ENCODE assay signal across 18 cellular contexts in the genomic region with DNA sequence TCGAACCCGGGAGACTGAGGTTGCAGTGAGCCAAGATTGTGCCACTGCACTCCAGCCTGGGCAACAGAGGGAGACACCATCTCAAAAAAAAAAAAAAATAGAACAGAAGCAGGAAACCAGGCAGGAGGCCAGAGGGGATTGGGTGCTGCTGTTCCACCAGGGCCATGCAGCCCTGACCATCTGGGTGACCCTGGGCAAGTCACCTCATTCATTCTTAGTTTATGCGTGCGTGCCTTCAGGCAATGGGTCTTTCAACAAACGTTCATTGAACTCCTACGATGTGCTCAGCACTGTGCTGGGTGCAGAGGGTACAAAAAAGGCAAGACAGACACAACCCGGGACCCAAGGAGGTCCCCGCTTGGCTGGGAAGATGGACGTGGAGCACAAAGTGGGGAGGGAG. TPM values are rescaled to one million over a fixed set of nuclear protein-coding genes. Genes with fewer than 3 reads are reported as not detected.
DNase-seq lines count a peak whose midpoint lies in the region; ATAC-seq and TF ChIP-seq lines count a peak whose summit lies in the region.
"Had no signal": no experiment of that assay in that cellular context is flagged by ENCODE, and none has a peak within 500 bp of the region (broad histone marks: within the 10 kb centered on the region; RNA-seq: fewer than 3 reads in every experiment).

No MANE protein-coding gene starts in this region.

- POLR2A ChIA-PET in Caco-2 (lab: Charles Lee), result no interaction called here

- ATAC-seq in GM21529 (IDR thresholded peaks at IDR 0.05; ENCODE audit: unreplicated experiment) (no peak), HG02973 (IDR thresholded peaks at IDR 0.05; ENCODE audit: unreplicated experiment) (no peak)

- H3K4me2 ChIP-seq in BLaER1 (peak overlapping the region; percentile 74; the same call in 1 of the 2 replicates), trophoblast cell (ENCODE audit: low read length) (no peak overlapping the region)
- H3K4me2 ChIP-seq: SK-N-SH had no signal

- WGBS in trophoblast cell (ENCODE audit: extremely low coverage, insufficient coverage, insufficient read length), result no CpG with 5 or more reads among the region's 9 CpGs

- H3K4me3 ChIP-seq in BLaER1 (no peak overlapping the region), Caco-2 (ENCODE audit: low read depth, low read length) (no peak overlapping the region), trophoblast cell (ENCODE audit: low read depth, low read length) (no peak overlapping the region)
- H3K4me3 ChIP-seq: K562 had no signal

- H3K27ac Mint-ChIP-seq in Caco-2 (ENCODE audit: unreplicated experiment) (peak overlapping the region; percentile 54), immature natural killer cell (no peak overlapping the region)
- peak overlapping the region; percentile 91 for H3K27ac Mint-ChIP-seq in dendritic cell treated with granulocyte-macrophage colony-stimulating factor and Interleukin-4, amounts not matched to agents 40 ng/mL and 50 ng/mL, for 4 days

- no peaks in the 10 kb centered on the region for H3K27me3 Mint-ChIP-seq in Caco-2 (ENCODE audit: insufficient read depth, unreplicated experiment)
- H3K27me3 Mint-ChIP-seq in dendritic cell treated with granulocyte-macrophage colony-stimulating factor and Interleukin-4, amounts not matched to agents 40 ng/mL and 50 ng/mL, for 4 days, result peaks cover 4% of the 10 kb centered on the region
- H3K27me3 Mint-ChIP-seq in immature natural killer cell (ENCODE audit: low read depth in 3 of 3), result peaks cover 5 to 8% (median 7%) of the 10 kb centered on the region in 3 donors

- H3K79me2 ChIP-seq in trophoblast cell (ENCODE audit: control insufficient read depth, insufficient read depth, low read length, poor library complexity), result peaks cover 2% of the 10 kb centered on the region

- H3K14ac ChIP-seq in trophoblast cell (ENCODE audit: low read length), result no peak overlapping the region

- no TSS peak for BruUV-seq in Caco-2 (replicated peaks; lab: Mats Ljungman, UMichigan)

- H3K4me1 Mint-ChIP-seq in Caco-2 (ENCODE audit: low read depth, unreplicated experiment) (peaks cover 27% of the 10 kb centered on the region), immature natural killer cell (peaks cover 11 to 21% of the 10 kb centered on the region in 2 donors)
- peaks cover 66% of the 10 kb centered on the region for H3K4me1 Mint-ChIP-seq in dendritic cell treated with granulocyte-macrophage colony-stimulating factor and Interleukin-4, amounts not matched to agents 40 ng/mL and 50 ng/mL, for 4 days (ENCODE audit: low read depth)

- H3K27ac ChIP-seq in BLaER1, result no peak overlapping the region
- no peak overlapping the region for H3K27ac ChIP-seq in trophoblast cell (ENCODE audit: low read depth, low read length)
- H3K27ac ChIP-seq: C4-2B had no signal

- peaks cover 32% of the 10 kb centered on the region for H3K79me1 ChIP-seq in trophoblast cell (ENCODE audit: low read length)

- H3K4me1 ChIP-seq in BLaER1 (peaks cover 38% of the 10 kb centered on the region), Caco-2 (peaks cover 39% of the 10 kb centered on the region), trophoblast cell (ENCODE audit: control insufficient read depth in 1 of 2, insufficient read depth in 2 of 2, low read length in 2 of 2) (peaks cover 48 to 50% of the 10 kb centered on the region in 2 experiments)

- H3K4ac ChIP-seq in trophoblast cell (ENCODE audit: low read depth, low read length), result no peak overlapping the region

- no peaks in the 10 kb centered on the region for H3K27me3 ChIP-seq in BLaER1
- H3K27me3 ChIP-seq in Caco-2 (replicated peaks; ENCODE audit: control insufficient read depth, insufficient read depth, low read length), result no peaks in the 10 kb centered on the region
- H3K27me3 ChIP-seq in trophoblast cell (ENCODE audit: insufficient read depth, low read length), result no peaks in the 10 kb centered on the region

- H3K23ac ChIP-seq in trophoblast cell (ENCODE audit: low read length), result no peak overlapping the region

- 0 out of 2 replicates have a peak, but pooled peaks cover 5% of the 10 kb centered on the region for H4K20me1 ChIP-seq in BLaER1

- TF ChIP-seq CTCF in Caco-2 (IDR thresholded peaks at IDR 0.05; ENCODE audit: insufficient read depth in 1 of 2, low read depth in 1 of 2, low read length in 1 of 2, severe bottlenecking in 1 of 2, unreplicated experiment in 1 of 2), result no peak

- no peak overlapping the region for H2AFZ ChIP-seq in trophoblast cell (ENCODE audit: insufficient read depth, low read length, poor library complexity)

- no peak overlapping the region for H3K18ac ChIP-seq in trophoblast cell (ENCODE audit: low read length)

- no peak overlapping the region for H4K12ac ChIP-seq in trophoblast cell (ENCODE audit: low read depth, low read length)

- no peak for DNase-seq in Caco-2
- DNase-seq in trophoblast cell, result no peak
- no peak for DNase-seq in HT-29 (ENCODE audit: low spot score)
- no peak for DNase-seq in immature natural killer cell
- DNase-seq: COR-L47, H9, NCI-H1105 treated with DMSO at 0.1 percent for 48 hours, NCI-H1694, NCI-H2081 treated with DMSO at 0.1 percent for 48 hours, NCI-H446 treated with DMSO at 0.1 percent for 48 hours, SHP77 treated with DMSO at 0.1 percent for 48 hours, SK-N-SH had no signal

- intact Hi-C loops in Caco-2 (cut with micrococcal nuclease; ENCODE audit: unreplicated experiment), result no loop called here
- intact Hi-C loops in dendritic cell treated with granulocyte-macrophage colony-stimulating factor and Interleukin-4, amounts not matched to agents 40 ng/mL and 50 ng/mL, for 4 days (cut with micrococcal nuclease), result loop anchor here (2.0 to 10.0 kb wide), 3 partner anchors 14 to 426 kb away; partner anchors contain the start of genes CBX6 and PDGFB

- no peak overlapping the region for H3K9ac ChIP-seq in BLaER1
- no peak overlapping the region for H3K9ac ChIP-seq in trophoblast cell (ENCODE audit: low read length)
- H3K9ac ChIP-seq: SK-N-SH had no signal

- H3K9me3 ChIP-seq in BLaER1 (0 out of 2 replicates have a peak, but pooled peaks cover 6% of the 10 kb centered on the region), Caco-2 (no peaks in the 10 kb centered on the region), trophoblast cell (ENCODE audit: insufficient read depth, low read depth, low read length) (peaks cover 7% of the 10 kb centered on the region)
- H3K9me3 ChIP-seq: SK-N-SH had no signal

- CTCF ChIA-PET in Caco-2 (lab: Charles Lee), result interaction anchor here (0.7 to 2.6 kb wide), 2 partner anchors 10 to 234 kb away, joined by 3 to 9 read pairs; no protein-coding TSS in a partner anchor

- H2AK5ac ChIP-seq in trophoblast cell (ENCODE audit: low read length), result no peak overlapping the region

- no peak overlapping the region for H2BK5ac ChIP-seq in trophoblast cell (ENCODE audit: low read depth, low read length, poor library complexity)

- H2BK12ac ChIP-seq in trophoblast cell (ENCODE audit: low read length), result peak overlapping the region; percentile 35

- H3K9me3 Mint-ChIP-seq in Caco-2 (ENCODE audit: unreplicated experiment) (no peaks in the 10 kb centered on the region), immature natural killer cell (no peaks in the 10 kb centered on the region)
- no peaks in the 10 kb centered on the region for H3K9me3 Mint-ChIP-seq in dendritic cell treated with granulocyte-macrophage colony-stimulating factor and Interleukin-4, amounts not matched to agents 40 ng/mL and 50 ng/mL, for 4 days

- no peak overlapping the region for H2BK120ac ChIP-seq in trophoblast cell (ENCODE audit: insufficient read depth, low read length, poor library complexity)

- no peaks in the 10 kb centered on the region for H3K36me3 Mint-ChIP-seq in Caco-2 (ENCODE audit: insufficient read depth, unreplicated experiment)
- no peaks in the 10 kb centered on the region for H3K36me3 Mint-ChIP-seq in dendritic cell treated with granulocyte-macrophage colony-stimulating factor and Interleukin-4, amounts not matched to agents 40 ng/mL and 50 ng/mL, for 4 days (ENCODE audit: low read depth)
- H3K36me3 Mint-ChIP-seq in immature natural killer cell, result no peaks in the 10 kb centered on the region

- H3K4me3 Mint-ChIP-seq in Caco-2 (ENCODE audit: unreplicated experiment) (no peak overlapping the region), immature natural killer cell (no peak overlapping the region)
- peak overlapping the region; percentile 57 for H3K4me3 Mint-ChIP-seq in dendritic cell treated with granulocyte-macrophage colony-stimulating factor and Interleukin-4, amounts not matched to agents 40 ng/mL and 50 ng/mL, for 4 days

- H4K91ac ChIP-seq in trophoblast cell (ENCODE audit: low read depth, low read length), result no peak overlapping the region

- peaks cover 1% of the 10 kb centered on the region; the same call in 1 of the 2 replicates for H3K36me3 ChIP-seq in BLaER1
- no peaks in the 10 kb centered on the region for H3K36me3 ChIP-seq in Caco-2 (ENCODE audit: control insufficient read depth, insufficient read depth, low read length)
- H3K36me3 ChIP-seq in trophoblast cell (ENCODE audit: control insufficient read depth in 1 of 2, insufficient read depth in 2 of 2, low read length in 2 of 2), result no peaks in the 10 kb centered on the region

- H4K8ac ChIP-seq in trophoblast cell (ENCODE audit: low read depth, low read length), result no peak overlapping the region

RNA-seq across cellular contexts. Expression of gene RPL3, which starts 18.3 kb away (rescaled TPM):
- 1,668 and 1,699 TPM in 2 replicates for total RNA-seq in Caco-2 (2022)
- 1,456 and 1,519 TPM in 2 replicates for polyA plus RNA-seq in trophoblast cell (2013)
- total RNA-seq in HT-29 (2014; rRNA removed; shearing (Covaris generic)), result 2,060 and 2,152 TPM in 2 replicates
- 1,000 to 10,000 TPM; 1,935 to 2,618 (median 1,953) TPM for polyA plus RNA-seq in immature natural killer cell

RNA-seq across cellular contexts. Expression of gene SYNGR1, which starts 48.7 kb away (rescaled TPM):
- total RNA-seq in Caco-2 (2022), result 20.2 and 21.9 TPM in 2 replicates
- 20.4 and 21.0 TPM in 2 replicates for polyA plus RNA-seq in trophoblast cell (2013)
- total RNA-seq in HT-29 (2014; rRNA removed; shearing (Covaris generic)), result not detected in 2 replicates
- 10 to 100 TPM; 24.5 to 49.5 (median 27.0) TPM for polyA plus RNA-seq in immature natural killer cell

RNA-seq across cellular contexts. Expression of gene PDGFB, which starts 56.3 kb away (rescaled TPM):
- total RNA-seq in Caco-2 (2022), result 7.2 and 8.3 TPM in 2 replicates
- polyA plus RNA-seq in trophoblast cell (2013), result 16.2 and 16.3 TPM in 2 replicates
- total RNA-seq in HT-29 (2014; rRNA removed; shearing (Covaris generic)), result 12.4 and 16.6 TPM in 2 replicates
- under 1 TPM in 2 of 3 donors, not detected in 1; 0.58 to 0.61 TPM for polyA plus RNA-seq in immature natural killer cell

Comparison
In these comparisons a context has a peak if more than half of its experiments do, and no peak if none do; other contexts are left out.
1. H3K27ac Mint-ChIP-seq: peak in Caco-2 (single experiment) and dendritic cell treated with granulocyte-macrophage colony-stimulating factor and Interleukin-4, amounts not matched to agents 40 ng/mL and 50 ng/mL, for 4 days (single experiment); none in immature natural killer cell (0 of 6).
2. RNA of gene SYNGR1, which starts 48.7 kb away (total RNA-seq): 20.2 to 21.9 TPM in Caco-2; not detected in HT-29; every median in the first group is over 10 times any median in the second.